In genomic region chr9:69376651-69377050, GRCh38 we compare ENCODE assay signal across 10 cellular contexts. TPM values are rescaled to one million over a fixed set of nuclear protein-coding genes. Genes with fewer than 3 reads are reported as not detected.
DNase-seq lines count a peak whose midpoint lies in the region; ATAC-seq lines count a peak whose summit lies in the region.
"Had no signal": no experiment of that assay in that cellular context is flagged by ENCODE, and none has a peak within 500 bp of the region (broad histone marks: within the 10 kb centered on the region; RNA-seq: fewer than 3 reads in every experiment).

No MANE protein-coding gene starts in this region.

- H3F3A ChIP-seq in GM23248 (ENCODE audit: insufficient read depth), result peaks cover 20% of the 10 kb centered on the region

- no peaks in the 10 kb centered on the region for H4K20me1 ChIP-seq in GM23248 (ENCODE audit: insufficient read depth)

- no peaks in the 10 kb centered on the region for H3K79me2 ChIP-seq in GM23248 (ENCODE audit: insufficient read depth)

- H3K9ac ChIP-seq in GM23248, result no peak overlapping the region

- H3K36me3 ChIP-seq in GM23248 (ENCODE audit: low read depth), result no peaks in the 10 kb centered on the region

- DNase-seq in GM23248 (peak; percentile 91), amniotic stem cell (lab: John Stamatoyannopoulos, UW) (peak; percentile 82), left cardiac atrium (peak; percentile 53), skeletal muscle cell (ENCODE audit: low read depth) (peak; percentile 82), T-helper 9 cell (no peak)
- DNase-seq: NCI-H446 treated with DMSO at 0.1 percent for 48 hours; stimulated activated naive CD4-positive, alpha-beta T cell had no signal

- intact Hi-C loops in left cardiac atrium (cut with DNase I), result loop anchor here in 1 of 2 donors (5.0 kb wide), 1 partner anchor 49 kb away; the partner anchor contains the start of gene ENTREP1

- peak; percentile 86 to 89 for ATAC-seq in left cardiac atrium
- no peak for ATAC-seq in HG03045 (IDR thresholded peaks at IDR 0.05; ENCODE audit: unreplicated experiment)
- no peak for ATAC-seq in GM18498 (IDR thresholded peaks at IDR 0.05; ENCODE audit: unreplicated experiment)
- ATAC-seq in HG02884 (IDR thresholded peaks at IDR 0.05; ENCODE audit: unreplicated experiment), result no peak

- in situ Hi-C loops in GM23248 (cut with MboI), result no loop called here

- H3K27me3 ChIP-seq in GM23248 (replicated peaks; ENCODE audit: insufficient read depth), result no peaks in the 10 kb centered on the region

- H2AFZ ChIP-seq in GM23248, result peak overlapping the region; percentile 50

- no peaks in the 10 kb centered on the region for H3K9me3 ChIP-seq in GM23248 (ENCODE audit: low read depth)

- H3K4me2 ChIP-seq in GM23248 (ENCODE audit: unreplicated experiment), result peak overlapping the region; percentile 67

- 0 to 2% methylated on average over 3 of the region's 3 CpGs for WGBS in GM23248 (ENCODE audit: low coverage in 1 of 2, low lambda C conversion rate in 2 of 2, missing lambda C conversion rate in 2 of 2), 2 experiments

- H3K4me3 ChIP-seq in GM23248, result peak overlapping the region; percentile 43
- H3K4me3 ChIP-seq in skeletal muscle cell (ENCODE audit: low read depth, low read length), result no peak overlapping the region

- peaks cover 33% of the 10 kb centered on the region for H3K4me1 ChIP-seq in GM23248 (ENCODE audit: insufficient read depth)

- H3K9me2 ChIP-seq in GM23248 (ENCODE audit: insufficient read depth), result no peaks in the 10 kb centered on the region

- H3K27ac ChIP-seq in GM23248, result peak overlapping the region; percentile 13; the same call in 1 of the 2 replicates

RNA-seq across cellular contexts. Expression of gene ENTREP1, which starts 51.6 kb away (rescaled TPM):
- total RNA-seq in GM23248 (2014; rRNA removed; shearing (Covaris generic)), result 0.25 TPM in 1 of 2 replicates, not detected in the other
- polyA plus RNA-seq in GM23248 (2016; fragmentation: Nextera tagmentation; extraction: Ambion mirVana), result not detected in 2 replicates
- 10 to 100 TPM; 12.0 to 16.4 TPM for total RNA-seq in left cardiac atrium

Comparison
In these comparisons a context has a peak if more than half of its experiments do, and no peak if none do; other contexts are left out.
1. ATAC-seq: peak in left cardiac atrium (2 of 2); none in HG03045 (single experiment), GM18498 (single experiment) and HG02884 (single experiment).
2. RNA of gene ENTREP1, which starts 51.6 kb away (total RNA-seq): 12.0 to 16.4 TPM in left cardiac atrium; 0.25 TPM in GM23248; every median in the first group is over 10 times any median in the second.